Comparison of ENCODE assay signal across 20 cellular contexts in the genomic region with DNA sequence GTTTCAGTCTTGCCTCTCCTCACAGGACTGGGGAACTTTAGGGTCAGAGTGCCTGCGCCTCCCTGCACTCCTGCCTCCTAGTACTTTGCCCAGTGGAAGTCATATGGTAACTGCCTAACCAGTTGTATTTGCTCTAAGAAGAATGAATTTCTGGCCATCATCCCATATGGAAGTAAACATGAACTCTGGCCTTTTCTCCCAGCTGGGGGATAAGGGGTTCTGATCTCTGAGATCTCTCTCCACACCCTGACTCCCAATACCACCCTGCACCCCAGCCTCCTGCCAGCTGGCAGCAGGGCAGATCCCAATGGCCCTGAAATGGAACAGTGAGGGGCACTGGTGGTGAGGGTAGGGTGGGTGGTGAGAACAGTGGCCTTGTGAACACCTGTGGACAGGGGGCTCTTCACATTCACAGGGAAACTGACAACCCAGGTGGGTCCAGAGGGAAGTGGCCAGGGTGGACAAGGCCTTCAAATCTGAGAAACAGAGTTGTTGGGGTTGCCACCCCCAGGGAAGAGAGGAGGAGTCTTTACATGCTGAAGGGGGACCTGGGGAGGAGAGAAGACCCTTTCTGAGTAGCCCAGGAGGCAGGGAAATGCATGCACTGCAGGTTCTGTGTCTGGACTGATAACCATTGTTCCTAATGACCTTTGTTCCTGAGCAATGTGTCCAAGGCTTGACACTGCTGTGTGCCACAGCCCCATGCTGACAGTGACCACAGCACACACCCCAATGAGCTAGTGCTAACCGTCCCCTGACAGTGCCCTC. TPM values are rescaled to one million over a fixed set of nuclear protein-coding genes. Genes with fewer than 3 reads are reported as not detected.
"Had no signal": no experiment of that assay in that cellular context is flagged by ENCODE, and none has a peak within 500 bp of the region (broad histone marks: within the 10 kb centered on the region; RNA-seq: fewer than 3 reads in every experiment).

No MANE protein-coding gene starts in this region.

- DNase-seq: activated CD4-positive, alpha-beta T cell treated with anti-CD3 and anti-CD28 coated beads, Interleukin-2, amount 50 U/mL, for 48 hours; activated gamma-delta T cell; dermis blood vessel endothelial cell; effector memory CD8-positive, alpha-beta T cell; foreskin fibroblast; hippocampal formation; left lung; naive thymus-derived CD4-positive, alpha-beta T cell; SK-N-SH; stimulated activated CD4-positive, alpha-beta T cell treated with anti-CD3 and anti-CD28 coated beads, Interleukin-1b, Interleukin-23, amount 100 ng/mL, for 48 hours; stimulated activated CD8-positive, alpha-beta memory T cell treated with anti-CD3 and anti-CD28 coated beads, Interleukin-4, amount 100 ng/mL, for 48 hours; stimulated activated naive CD4-positive, alpha-beta T cell treated with Interleukin-2 at 50 U/mL for 16 hours; transverse colon had no signal

- H3K4me3 ChIP-seq: ascending aorta, left lung, transverse colon had no signal

- H3K27ac ChIP-seq: ascending aorta, left lung, neutrophil, parathyroid adenoma, transverse colon had no signal

- H3K27me3 ChIP-seq: ascending aorta, transverse colon had no signal

- H3K4me1 ChIP-seq: ascending aorta, left lung, parathyroid adenoma, transverse colon had no signal

- H3K9me3 ChIP-seq: ascending aorta, neutrophil, SK-N-SH, transverse colon had no signal

- H3K36me3 ChIP-seq: ascending aorta, left lung, neutrophil, transverse colon had no signal

- ATAC-seq: effector memory CD8-positive, alpha-beta T cell; left lung; naive thymus-derived CD4-positive, alpha-beta T cell had no signal

- FAIRE-seq: islet of Langerhans, TTC549 had no signal

- H3K4me2 ChIP-seq: SK-N-SH had no signal

RNA-seq across cellular contexts. Expression of a gene that starts 36.9 kb away (rescaled TPM):
- total RNA-seq: dermis blood vessel endothelial cell; glomerular endothelial cell; left lung; mononuclear cell; naive thymus-derived CD4-positive, alpha-beta T cell had no signal
- polyA plus RNA-seq: naive thymus-derived CD4-positive, alpha-beta T cell; SK-N-SH had no signal
